In the genomic region with DNA sequence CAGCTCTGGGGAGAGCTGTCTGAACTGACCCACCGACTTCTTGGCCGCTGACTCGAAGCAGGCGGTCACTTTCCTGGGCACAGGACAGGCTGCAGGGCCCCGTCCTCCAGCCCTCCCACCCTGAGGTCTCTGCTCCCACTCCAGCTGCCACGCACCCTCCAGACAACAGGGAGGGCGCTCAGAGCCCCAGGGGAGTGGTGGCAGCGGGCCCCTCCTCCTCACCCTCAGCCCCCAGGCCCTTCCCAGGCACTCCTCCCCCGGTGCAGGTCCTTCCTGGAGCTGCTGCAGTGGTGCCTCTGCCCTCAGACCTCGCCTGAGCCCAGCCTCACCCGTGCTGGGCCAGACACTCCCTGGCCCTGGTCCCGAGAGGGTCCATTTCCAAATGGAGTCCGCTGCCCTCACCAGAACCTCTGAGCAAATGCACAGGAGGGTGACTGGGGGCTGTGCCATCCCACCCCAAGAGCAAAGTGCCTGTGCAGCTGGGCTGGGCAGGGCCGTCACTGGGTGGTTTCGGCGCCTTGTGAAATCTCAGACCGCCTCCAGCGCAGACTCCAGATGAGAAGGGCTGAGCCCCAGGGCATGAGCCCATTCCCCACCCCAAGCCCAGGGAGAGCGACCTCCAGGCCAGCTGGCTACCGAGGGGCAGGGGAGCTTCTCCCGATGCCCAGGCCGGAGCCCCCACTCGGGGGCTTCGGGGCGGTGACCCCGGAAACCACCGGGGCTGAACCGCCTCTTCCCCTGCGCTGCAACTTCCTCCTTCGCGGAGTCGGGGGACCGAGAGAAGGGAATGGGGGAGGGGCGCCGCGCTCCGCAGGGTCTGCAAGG, we compare ENCODE assay signal across 1 cellular context.
TF ChIP-seq lines count a peak whose summit lies in the region.

No MANE protein-coding gene starts in this region.

TF ChIP-seq in K562, 482 proteins besides CTCF, POLR2A, EP300 and RAD21 (continued from another document and continues in another):
- no peak for TF ChIP-seq KAT2B (IDR thresholded peaks at IDR 0.05; ENCODE audit: low read depth, low read length)
- TF ChIP-seq MAFF (IDR thresholded peaks at IDR 0.05; ENCODE audit: low read length): no peak
- TF ChIP-seq ZNF445 (CRISPR knock-in tag; IDR thresholded peaks at IDR 0.05; ENCODE audit: low read depth): no peak
- no peak for TF ChIP-seq SP2 (IDR thresholded peaks at IDR 0.05; ENCODE audit: extremely low read depth, low read depth, low read length, poor library complexity, severe bottlenecking)
- TF ChIP-seq, protein P1, sequence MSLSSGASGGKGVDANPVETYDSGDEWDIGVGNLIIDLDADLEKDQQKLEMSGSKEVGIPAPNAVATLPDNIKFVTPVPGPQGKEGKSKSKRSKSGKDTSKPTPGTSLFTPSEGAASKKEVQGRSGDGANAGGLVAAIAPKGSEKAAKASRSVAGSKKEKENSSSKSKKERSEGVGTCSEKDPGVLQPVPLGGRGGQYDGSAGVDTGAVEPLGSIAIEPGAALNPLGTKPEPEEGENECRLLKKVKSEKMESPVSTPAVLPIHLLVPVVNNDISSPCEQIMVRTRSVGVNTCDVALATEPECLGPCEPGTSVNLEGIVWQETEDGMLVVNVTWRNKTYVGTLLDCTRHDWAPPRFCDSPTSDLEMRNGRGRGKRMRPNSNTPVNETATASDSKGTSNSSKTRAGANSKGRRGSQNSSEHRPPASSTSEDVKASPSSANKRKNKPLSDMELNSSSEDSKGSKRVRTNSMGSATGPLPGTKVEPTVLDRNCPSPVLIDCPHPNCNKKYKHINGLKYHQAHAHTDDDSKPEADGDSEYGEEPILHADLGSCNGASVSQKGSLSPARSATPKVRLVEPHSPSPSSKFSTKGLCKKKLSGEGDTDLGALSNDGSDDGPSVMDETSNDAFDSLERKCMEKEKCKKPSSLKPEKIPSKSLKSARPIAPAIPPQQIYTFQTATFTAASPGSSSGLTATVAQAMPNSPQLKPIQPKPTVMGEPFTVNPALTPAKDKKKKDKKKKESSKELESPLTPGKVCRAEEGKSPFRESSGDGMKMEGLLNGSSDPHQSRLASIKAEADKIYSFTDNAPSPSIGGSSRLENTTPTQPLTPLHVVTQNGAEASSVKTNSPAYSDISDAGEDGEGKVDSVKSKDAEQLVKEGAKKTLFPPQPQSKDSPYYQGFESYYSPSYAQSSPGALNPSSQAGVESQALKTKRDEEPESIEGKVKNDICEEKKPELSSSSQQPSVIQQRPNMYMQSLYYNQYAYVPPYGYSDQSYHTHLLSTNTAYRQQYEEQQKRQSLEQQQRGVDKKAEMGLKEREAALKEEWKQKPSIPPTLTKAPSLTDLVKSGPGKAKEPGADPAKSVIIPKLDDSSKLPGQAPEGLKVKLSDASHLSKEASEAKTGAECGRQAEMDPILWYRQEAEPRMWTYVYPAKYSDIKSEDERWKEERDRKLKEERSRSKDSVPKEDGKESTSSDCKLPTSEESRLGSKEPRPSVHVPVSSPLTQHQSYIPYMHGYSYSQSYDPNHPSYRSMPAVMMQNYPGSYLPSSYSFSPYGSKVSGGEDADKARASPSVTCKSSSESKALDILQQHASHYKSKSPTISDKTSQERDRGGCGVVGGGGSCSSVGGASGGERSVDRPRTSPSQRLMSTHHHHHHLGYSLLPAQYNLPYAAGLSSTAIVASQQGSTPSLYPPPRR (CRISPR knock-in tag; IDR thresholded peaks at IDR 0.05; ENCODE audit: borderline replicate concordance): 0 out of 2 replicates have a peak, but pooled peaks have one; percentile 52
- peak; percentile 49 for TF ChIP-seq POLR2G (IDR thresholded peaks at IDR 0.05; ENCODE audit: low read depth, low read length)
- TF ChIP-seq, protein P2, sequence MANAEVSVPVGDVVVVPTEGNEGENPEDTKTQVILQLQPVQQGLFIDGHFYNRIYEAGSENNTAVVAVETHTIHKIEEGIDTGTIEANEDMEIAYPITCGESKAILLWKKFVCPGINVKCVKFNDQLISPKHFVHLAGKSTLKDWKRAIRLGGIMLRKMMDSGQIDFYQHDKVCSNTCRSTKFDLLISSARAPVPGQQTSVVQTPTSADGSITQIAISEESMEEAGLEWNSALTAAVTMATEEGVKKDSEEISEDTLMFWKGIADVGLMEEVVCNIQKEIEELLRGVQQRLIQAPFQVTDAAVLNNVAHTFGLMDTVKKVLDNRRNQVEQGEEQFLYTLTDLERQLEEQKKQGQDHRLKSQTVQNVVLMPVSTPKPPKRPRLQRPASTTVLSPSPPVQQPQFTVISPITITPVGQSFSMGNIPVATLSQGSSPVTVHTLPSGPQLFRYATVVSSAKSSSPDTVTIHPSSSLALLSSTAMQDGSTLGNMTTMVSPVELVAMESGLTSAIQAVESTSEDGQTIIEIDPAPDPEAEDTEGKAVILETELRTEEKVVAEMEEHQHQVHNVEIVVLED (CRISPR knock-in tag; IDR thresholded peaks at IDR 0.05): peak; percentile 34; the same call in 1 of the 2 replicates
- TF ChIP-seq KAT7 (CRISPR knock-in tag; IDR thresholded peaks at IDR 0.05; ENCODE audit: borderline replicate concordance): peak; percentile 33; the same call in 1 of the 2 replicates
- TF ChIP-seq GATA2 (CRISPR knock-in tag; IDR thresholded peaks at IDR 0.05): no peak
- no peak for TF ChIP-seq TEAD4 (IDR thresholded peaks at IDR 0.05; ENCODE audit: low read length)
- 0 out of 2 replicates have a peak, but pooled peaks have one; percentile 7 for TF ChIP-seq TEAD4 (CRISPR knock-in tag; IDR thresholded peaks at IDR 0.05; ENCODE audit: borderline replicate concordance)
- TF ChIP-seq GABPB1 (CRISPR knock-in tag; IDR thresholded peaks at IDR 0.05): 0 out of 2 replicates have a peak, but pooled peaks have one; percentile 6
- TF ChIP-seq, protein P3, sequence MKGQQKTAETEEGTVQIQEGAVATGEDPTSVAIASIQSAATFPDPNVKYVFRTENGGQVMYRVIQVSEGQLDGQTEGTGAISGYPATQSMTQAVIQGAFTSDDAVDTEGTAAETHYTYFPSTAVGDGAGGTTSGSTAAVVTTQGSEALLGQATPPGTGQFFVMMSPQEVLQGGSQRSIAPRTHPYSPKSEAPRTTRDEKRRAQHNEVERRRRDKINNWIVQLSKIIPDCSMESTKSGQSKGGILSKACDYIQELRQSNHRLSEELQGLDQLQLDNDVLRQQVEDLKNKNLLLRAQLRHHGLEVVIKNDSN (CRISPR knock-in tag; IDR thresholded peaks at IDR 0.05): no peak
- no peak for TF ChIP-seq ILK (tag; IDR thresholded peaks at IDR 0.05; ENCODE audit: borderline replicate concordance, low read depth)
- 0 out of 2 replicates have a peak, but pooled peaks have one; percentile 21 for TF ChIP-seq HMG20B (CRISPR knock-in tag; IDR thresholded peaks at IDR 0.05)
- peak; percentile 63 for TF ChIP-seq SAP30 (IDR thresholded peaks at IDR 0.05; ENCODE audit: borderline replicate concordance, insufficient read depth, low read depth, low read length, poor library complexity, severe bottlenecking)
- TF ChIP-seq CHD1 (IDR thresholded peaks at IDR 0.05; ENCODE audit: low read length): peak; percentile 64
- TF ChIP-seq PURB (CRISPR knock-in tag; IDR thresholded peaks at IDR 0.05; ENCODE audit: low read depth): 0 out of 2 replicates have a peak, but pooled peaks have one; percentile 11
- peak in 1 of 2 experiments; percentile 15; a peak in 1 of 4 replicates for TF ChIP-seq KDM4B (IDR thresholded peaks at IDR 0.05; ENCODE audit: borderline replicate concordance in 2 of 2, low read depth in 1 of 2)
- no peak for TF ChIP-seq POLR2B (IDR thresholded peaks at IDR 0.05; ENCODE audit: low read depth, partially characterized antibody)
- 0 out of 2 replicates have a peak, but pooled peaks have one; percentile 7 for TF ChIP-seq KDM2B (CRISPR knock-in tag; IDR thresholded peaks at IDR 0.05)
- TF ChIP-seq NFIC (IDR thresholded peaks at IDR 0.05): 0 out of 2 replicates have a peak, but pooled peaks have one; percentile 7
- TF ChIP-seq RB1 (IDR thresholded peaks at IDR 0.05; ENCODE audit: low read depth): 0 out of 2 replicates have a peak, but pooled peaks have one; percentile 12
- peak; percentile 51 for TF ChIP-seq PRPF4 (IDR thresholded peaks at IDR 0.05; ENCODE audit: insufficient read depth, low read depth, low read length, poor library complexity, severe bottlenecking)
- TF ChIP-seq, protein P4, sequence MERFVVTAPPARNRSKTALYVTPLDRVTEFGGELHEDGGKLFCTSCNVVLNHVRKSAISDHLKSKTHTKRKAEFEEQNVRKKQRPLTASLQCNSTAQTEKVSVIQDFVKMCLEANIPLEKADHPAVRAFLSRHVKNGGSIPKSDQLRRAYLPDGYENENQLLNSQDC (CRISPR knock-in tag; IDR thresholded peaks at IDR 0.05): no peak
- peak; percentile 64 for TF ChIP-seq SPI1 (IDR thresholded peaks at IDR 0.05; ENCODE audit: borderline replicate concordance, low read depth, low read length)
- TF ChIP-seq FIP1L1 (IDR thresholded peaks at IDR 0.05; ENCODE audit: low read depth, low read length, poor library complexity, severe bottlenecking): peak; percentile 16
- TF ChIP-seq TAF1 (IDR thresholded peaks at IDR 0.05; ENCODE audit: control insufficient read depth, extremely low read depth, insufficient read depth, low read length, severe bottlenecking): no peak
- no peak for TF ChIP-seq ZNF644 (tag; IDR thresholded peaks at IDR 0.05; ENCODE audit: low read depth)
- TF ChIP-seq, protein P5, sequence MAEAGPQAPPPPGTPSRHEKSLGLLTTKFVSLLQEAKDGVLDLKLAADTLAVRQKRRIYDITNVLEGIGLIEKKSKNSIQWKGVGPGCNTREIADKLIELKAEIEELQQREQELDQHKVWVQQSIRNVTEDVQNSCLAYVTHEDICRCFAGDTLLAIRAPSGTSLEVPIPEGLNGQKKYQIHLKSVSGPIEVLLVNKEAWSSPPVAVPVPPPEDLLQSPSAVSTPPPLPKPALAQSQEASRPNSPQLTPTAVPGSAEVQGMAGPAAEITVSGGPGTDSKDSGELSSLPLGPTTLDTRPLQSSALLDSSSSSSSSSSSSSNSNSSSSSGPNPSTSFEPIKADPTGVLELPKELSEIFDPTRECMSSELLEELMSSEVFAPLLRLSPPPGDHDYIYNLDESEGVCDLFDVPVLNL (CRISPR knock-in tag; IDR thresholded peaks at IDR 0.05; ENCODE audit: low read depth): peak; percentile 19; the same call in 1 of the 2 replicates
- TF ChIP-seq ZBTB7A (IDR thresholded peaks at IDR 0.05; ENCODE audit: borderline replicate concordance, control insufficient read depth, low read depth, low read length): peak; percentile 75; the same call in 1 of the 2 replicates
- TF ChIP-seq, protein P6, sequence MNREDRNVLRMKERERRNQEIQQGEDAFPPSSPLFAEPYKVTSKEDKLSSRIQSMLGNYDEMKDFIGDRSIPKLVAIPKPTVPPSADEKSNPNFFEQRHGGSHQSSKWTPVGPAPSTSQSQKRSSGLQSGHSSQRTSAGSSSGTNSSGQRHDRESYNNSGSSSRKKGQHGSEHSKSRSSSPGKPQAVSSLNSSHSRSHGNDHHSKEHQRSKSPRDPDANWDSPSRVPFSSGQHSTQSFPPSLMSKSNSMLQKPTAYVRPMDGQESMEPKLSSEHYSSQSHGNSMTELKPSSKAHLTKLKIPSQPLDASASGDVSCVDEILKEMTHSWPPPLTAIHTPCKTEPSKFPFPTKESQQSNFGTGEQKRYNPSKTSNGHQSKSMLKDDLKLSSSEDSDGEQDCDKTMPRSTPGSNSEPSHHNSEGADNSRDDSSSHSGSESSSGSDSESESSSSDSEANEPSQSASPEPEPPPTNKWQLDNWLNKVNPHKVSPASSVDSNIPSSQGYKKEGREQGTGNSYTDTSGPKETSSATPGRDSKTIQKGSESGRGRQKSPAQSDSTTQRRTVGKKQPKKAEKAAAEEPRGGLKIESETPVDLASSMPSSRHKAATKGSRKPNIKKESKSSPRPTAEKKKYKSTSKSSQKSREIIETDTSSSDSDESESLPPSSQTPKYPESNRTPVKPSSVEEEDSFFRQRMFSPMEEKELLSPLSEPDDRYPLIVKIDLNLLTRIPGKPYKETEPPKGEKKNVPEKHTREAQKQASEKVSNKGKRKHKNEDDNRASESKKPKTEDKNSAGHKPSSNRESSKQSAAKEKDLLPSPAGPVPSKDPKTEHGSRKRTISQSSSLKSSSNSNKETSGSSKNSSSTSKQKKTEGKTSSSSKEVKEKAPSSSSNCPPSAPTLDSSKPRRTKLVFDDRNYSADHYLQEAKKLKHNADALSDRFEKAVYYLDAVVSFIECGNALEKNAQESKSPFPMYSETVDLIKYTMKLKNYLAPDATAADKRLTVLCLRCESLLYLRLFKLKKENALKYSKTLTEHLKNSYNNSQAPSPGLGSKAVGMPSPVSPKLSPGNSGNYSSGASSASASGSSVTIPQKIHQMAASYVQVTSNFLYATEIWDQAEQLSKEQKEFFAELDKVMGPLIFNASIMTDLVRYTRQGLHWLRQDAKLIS (CRISPR knock-in tag; IDR thresholded peaks at IDR 0.05): peak; percentile 18; the same call in 1 of the 2 replicates
- TF ChIP-seq, protein P7, sequence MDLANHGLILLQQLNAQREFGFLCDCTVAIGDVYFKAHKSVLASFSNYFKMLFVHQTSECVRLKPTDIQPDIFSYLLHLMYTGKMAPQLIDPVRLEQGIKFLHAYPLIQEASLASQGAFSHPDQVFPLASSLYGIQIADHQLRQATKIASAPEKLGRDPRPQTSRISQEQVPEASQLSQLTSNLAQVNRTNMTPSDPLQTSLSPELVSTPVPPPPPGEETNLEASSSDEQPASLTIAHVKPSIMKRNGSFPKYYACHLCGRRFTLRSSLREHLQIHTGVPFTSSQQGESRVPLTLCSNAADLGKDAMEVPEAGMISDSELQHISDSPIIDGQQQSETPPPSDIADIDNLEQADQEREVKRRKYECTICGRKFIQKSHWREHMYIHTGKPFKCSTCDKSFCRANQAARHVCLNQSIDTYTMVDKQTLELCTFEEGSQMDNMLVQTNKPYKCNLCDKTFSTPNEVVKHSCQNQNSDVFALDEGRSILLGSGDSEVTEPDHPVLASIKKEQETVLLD (IDR thresholded peaks at IDR 0.05): 0 out of 2 replicates have a peak, but pooled peaks have one; percentile 22
- TF ChIP-seq ZNF830 (CRISPR knock-in tag; IDR thresholded peaks at IDR 0.05): peak; percentile 78; the same call in 1 of the 2 replicates
- TF ChIP-seq, protein P8, sequence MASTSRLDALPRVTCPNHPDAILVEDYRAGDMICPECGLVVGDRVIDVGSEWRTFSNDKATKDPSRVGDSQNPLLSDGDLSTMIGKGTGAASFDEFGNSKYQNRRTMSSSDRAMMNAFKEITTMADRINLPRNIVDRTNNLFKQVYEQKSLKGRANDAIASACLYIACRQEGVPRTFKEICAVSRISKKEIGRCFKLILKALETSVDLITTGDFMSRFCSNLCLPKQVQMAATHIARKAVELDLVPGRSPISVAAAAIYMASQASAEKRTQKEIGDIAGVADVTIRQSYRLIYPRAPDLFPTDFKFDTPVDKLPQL (IDR thresholded peaks at IDR 0.05; ENCODE audit: extremely low read depth, insufficient read length): no peak
- 0 out of 2 replicates have a peak, but pooled peaks have one; percentile 55 for TF ChIP-seq TGIF2 (CRISPR knock-in tag; IDR thresholded peaks at IDR 0.05)
